In the genomic region with DNA sequence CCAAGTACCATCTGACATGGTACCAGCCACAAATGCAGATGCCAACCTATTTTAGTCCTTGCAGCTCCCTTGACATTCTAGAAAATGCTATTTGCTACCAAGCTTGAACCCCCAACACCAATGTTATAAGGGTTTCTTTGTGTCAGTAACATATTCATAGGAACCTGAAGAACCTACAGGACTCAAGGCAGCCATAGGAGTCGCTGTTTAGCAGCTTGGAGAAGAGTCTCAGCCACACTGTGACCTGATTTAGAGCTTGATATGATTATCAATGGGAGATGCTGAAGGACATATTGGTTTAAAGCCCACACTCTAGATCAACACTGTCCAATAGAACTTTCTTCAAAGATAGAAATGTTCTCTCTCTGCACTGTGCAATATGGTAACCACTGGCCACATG, we compare ENCODE assay signal across 18 cellular contexts. TPM values are rescaled to one million over a fixed set of nuclear protein-coding genes. Genes with fewer than 3 reads are reported as not detected.
A peak's percentile ranks its signal among the peaks of the same experiment; 100 is the strongest.
DNase-seq lines count a peak whose midpoint lies in the region; ATAC-seq and TF ChIP-seq lines count a peak whose summit lies in the region.
"Had no signal": no experiment of that assay in that cellular context is flagged by ENCODE, and none has a peak within 500 bp of the region (broad histone marks: within the 10 kb centered on the region; RNA-seq: fewer than 3 reads in every experiment).

No MANE protein-coding gene starts in this region.

- peak; percentile 22 for DNase-seq in A673 (ENCODE audit: low spot score)
- peak; percentile 15 for DNase-seq in PC-3
- no peak for DNase-seq in epithelial cell of proximal tubule (ENCODE audit: low read depth)
- DNase-seq in CD4-positive, alpha-beta T cell = no peak
- DNase-seq in HEK293T (ENCODE audit: extremely low spot score) = no peak
- DNase-seq: activated CD8-positive, alpha-beta memory T cell treated with anti-CD3 and anti-CD28 coated beads, Interleukin-2, amount 50 U/mL, for 4 hours; effector memory CD4-positive, alpha-beta T cell; GM23248; NCI-H2107; posterior cingulate gyrus; stimulated activated naive B cell treated with anti-CD40 and anti-IgM and Interleukin-4, amounts not matched to agents 10 μg/mL and 1 μg/mL and 100 μg/mL, for 72 hours had no signal

- POLR2A ChIA-PET in A673 (lab: Charles Lee; ENCODE audit: low non-redundant PET) = interaction anchor here (0.5 to 0.7 kb wide), 2 partner anchors 55 to 80 kb away, joined by 3 read pairs; no protein-coding TSS in a partner anchor
- POLR2A ChIA-PET in PC-3 (lab: Charles Lee; ENCODE audit: unreplicated experiment) = no interaction called here
- POLR2A ChIA-PET in CD4-positive, alpha-beta T cell (lab: Charles Lee) = no interaction called here
- POLR2A ChIA-PET in HEK293T (lab: Yijun Ruan, JAX) = no interaction called here

- H3K36me3 Mint-ChIP-seq in CD4-positive, alpha-beta T cell (ENCODE audit: low read depth) = no peaks in the 10 kb centered on the region
- H3K36me3 Mint-ChIP-seq: stimulated activated naive B cell treated with anti-CD40 and anti-IgM and Interleukin-4, amounts not matched to agents 10 μg/mL and 1 μg/mL and 100 μg/mL, for 72 hours had no signal

- H3K27ac Mint-ChIP-seq in CD4-positive, alpha-beta T cell = no peak overlapping the region
- H3K27ac Mint-ChIP-seq: stimulated activated naive B cell treated with anti-CD40 and anti-IgM and Interleukin-4, amounts not matched to agents 10 μg/mL and 1 μg/mL and 100 μg/mL, for 72 hours had no signal

- H3K9me3 ChIP-seq in A673 (ENCODE audit: low read depth, low read length, poor library complexity, severe bottlenecking) (no peaks in the 10 kb centered on the region), PC-3 (ENCODE audit: low read length) (no peaks in the 10 kb centered on the region)
- H3K9me3 ChIP-seq in CD4-positive, alpha-beta T cell (ENCODE audit: control insufficient read depth, low read length) = no peaks in the 10 kb centered on the region
- H3K9me3 ChIP-seq: BLaER1 treated with 17β-estradiol and CSF1 and Interleukin-3, amounts not matched to agents 10 nM and 100 nM had no signal

- no peak overlapping the region for H3K9ac ChIP-seq in PC-3 (ENCODE audit: low read length)
- H3K9ac ChIP-seq: BLaER1 treated with 17β-estradiol and CSF1 and Interleukin-3, amounts not matched to agents 10 nM and 100 nM; GM23248 had no signal

- no peak overlapping the region for H3K4me3 Mint-ChIP-seq in CD4-positive, alpha-beta T cell
- H3K4me3 Mint-ChIP-seq: stimulated activated naive B cell treated with anti-CD40 and anti-IgM and Interleukin-4, amounts not matched to agents 10 μg/mL and 1 μg/mL and 100 μg/mL, for 72 hours had no signal

- no peaks in the 10 kb centered on the region for H3K9me2 ChIP-seq in PC-3 (replicated peaks; ENCODE audit: low read length)

- H3K4me2 ChIP-seq in PC-3 (ENCODE audit: low read length) = no peak overlapping the region
- H3K4me2 ChIP-seq: BLaER1 treated with 17β-estradiol and CSF1 and Interleukin-3, amounts not matched to agents 10 nM and 100 nM; hepatocyte had no signal

- H2AFZ ChIP-seq in PC-3 (ENCODE audit: low read length) = no peak overlapping the region
- H2AFZ ChIP-seq: GM23248, hepatocyte had no signal

- H3K4me1 Mint-ChIP-seq in CD4-positive, alpha-beta T cell (ENCODE audit: low read depth) = no peaks in the 10 kb centered on the region

- H3K4me3 ChIP-seq in A673 (ENCODE audit: low read depth, low read length, poor library complexity, severe bottlenecking) = no peak overlapping the region
- H3K4me3 ChIP-seq in PC-3 (ENCODE audit: low read length) = no peak overlapping the region
- no peak overlapping the region for H3K4me3 ChIP-seq in epithelial cell of proximal tubule (ENCODE audit: low read depth, low read length)
- H3K4me3 ChIP-seq: BLaER1 treated with 17β-estradiol and CSF1 and Interleukin-3, amounts not matched to agents 10 nM and 100 nM; GM23248; hepatocyte; lung had no signal

- intact Hi-C loops in A673 (cut with micrococcal nuclease; ENCODE audit: unreplicated experiment) (no loop called here), PC-3 (cut with micrococcal nuclease) (no loop called here)
- intact Hi-C loops in CD4-positive, alpha-beta T cell (cut with DNase I, micrococcal nuclease) = no loop called here

- no peaks in the 10 kb centered on the region for H3K9me3 Mint-ChIP-seq in CD4-positive, alpha-beta T cell
- H3K9me3 Mint-ChIP-seq: stimulated activated naive B cell treated with anti-CD40 and anti-IgM and Interleukin-4, amounts not matched to agents 10 μg/mL and 1 μg/mL and 100 μg/mL, for 72 hours had no signal

- H4K20me1 ChIP-seq in PC-3 (ENCODE audit: low read length) = no peaks in the 10 kb centered on the region
- H4K20me1 ChIP-seq: BLaER1 treated with 17β-estradiol and CSF1 and Interleukin-3, amounts not matched to agents 10 nM and 100 nM had no signal

- H3K79me2 ChIP-seq in PC-3 (ENCODE audit: low read length) = no peaks in the 10 kb centered on the region
- H3K79me2 ChIP-seq: hepatocyte had no signal

- BruUV-seq in A673 (replicated peaks; lab: Mats Ljungman, UMichigan) (no TSS peak), PC-3 (replicated peaks; lab: Mats Ljungman, UMichigan) (no TSS peak)

- ATAC-seq in PC-3 (no peak), HG02840 (IDR thresholded peaks at IDR 0.05; ENCODE audit: low FRiP score, unreplicated experiment) (no peak), HG03108 (IDR thresholded peaks at IDR 0.05; ENCODE audit: unreplicated experiment) (no peak)
- no peak for ATAC-seq in CD4-positive, alpha-beta T cell (ENCODE audit: poor library complexity)
- ATAC-seq: stimulated activated naive B cell treated with anti-CD40 and anti-IgM and Interleukin-4, amounts not matched to agents 10 μg/mL and 1 μg/mL and 100 μg/mL, for 72 hours had no signal

- no peaks in the 10 kb centered on the region for H3K27me3 Mint-ChIP-seq in CD4-positive, alpha-beta T cell
- H3K27me3 Mint-ChIP-seq: stimulated activated naive B cell treated with anti-CD40 and anti-IgM and Interleukin-4, amounts not matched to agents 10 μg/mL and 1 μg/mL and 100 μg/mL, for 72 hours had no signal

- no peaks in the 10 kb centered on the region for H3K4me1 ChIP-seq in A673 (ENCODE audit: insufficient read depth, low read length, poor library complexity, severe bottlenecking)
- H3K4me1 ChIP-seq in PC-3 (ENCODE audit: insufficient read depth, low read length) = no peaks in the 10 kb centered on the region

- H3K36me3 ChIP-seq in A673 (ENCODE audit: insufficient read depth, low read length, poor library complexity, severe bottlenecking) (no peaks in the 10 kb centered on the region), PC-3 (ENCODE audit: low read depth, low read length) (no peaks in the 10 kb centered on the region)
- H3K36me3 ChIP-seq: BLaER1 treated with 17β-estradiol and CSF1 and Interleukin-3, amounts not matched to agents 10 nM and 100 nM had no signal

- H3K27ac ChIP-seq in A673 (ENCODE audit: low read depth, low read length, poor library complexity, severe bottlenecking) (no peak overlapping the region), PC-3 (ENCODE audit: low read length) (no peak overlapping the region)
- H3K27ac ChIP-seq in CD4-positive, alpha-beta T cell (ENCODE audit: low read depth, low read length) = no peak overlapping the region
- H3K27ac ChIP-seq: BLaER1 treated with 17β-estradiol and CSF1 and Interleukin-3, amounts not matched to agents 10 nM and 100 nM; GM23248; hepatocyte; RWPE1 had no signal

- H3F3A ChIP-seq in PC-3 (ENCODE audit: low read length, unreplicated experiment) = no peaks in the 10 kb centered on the region

- H3K27me3 ChIP-seq in A673 (replicated peaks; ENCODE audit: insufficient read depth, low read depth, low read length, poor library complexity) = no peaks in the 10 kb centered on the region
- no peaks in the 10 kb centered on the region for H3K27me3 ChIP-seq in PC-3 (ENCODE audit: low read length)
- no peaks in the 10 kb centered on the region for H3K27me3 ChIP-seq in CD4-positive, alpha-beta T cell (ENCODE audit: control insufficient read depth, insufficient read depth, low read length)
- H3K27me3 ChIP-seq: BLaER1 treated with 17β-estradiol and CSF1 and Interleukin-3, amounts not matched to agents 10 nM and 100 nM; hepatocyte had no signal

- CTCF ChIA-PET in A673 (lab: Charles Lee) (no interaction called here), PC-3 (lab: Charles Lee) (no interaction called here), HEK293T (lab: Yijun Ruan, JAX) (interaction anchor here (1.0 to 1.2 kb wide), 2 partner anchors 18 to 21 kb away, joined by 3 read pairs; no protein-coding TSS in a partner anchor)
- CTCF ChIA-PET in CD4-positive, alpha-beta T cell (lab: Charles Lee) = no interaction called here

- TF ChIP-seq CTCF in A673 (conservative IDR thresholded peaks at IDR 0.05; ENCODE audit: low read depth, low read length) (peak; percentile 63), GM12874 (IDR thresholded peaks at IDR 0.05; ENCODE audit: insufficient read depth, low read depth, low read length) (peak; percentile 23; the same call in 1 of the 2 replicates), PC-3 (conservative IDR thresholded peaks at IDR 0.05; ENCODE audit: low read depth, low read length) (peak; percentile 55), epithelial cell of proximal tubule (conservative IDR thresholded peaks at IDR 0.05; ENCODE audit: low read depth, low read length) (peak; percentile 43)
- no peak for TF ChIP-seq CTCF in CD4-positive, alpha-beta T cell (IDR thresholded peaks at IDR 0.05)

TF ChIP-seq in HEK293T, 16 proteins besides CTCF, POLR2A, EP300 and RAD21 (continues in another document):
- TF ChIP-seq BHLHE40 (IDR thresholded peaks at IDR 0.05; ENCODE audit: borderline replicate concordance) = no peak
- TF ChIP-seq SP1 (IDR thresholded peaks at IDR 0.05) = no peak
- TF ChIP-seq ZNF384 (IDR thresholded peaks at IDR 0.05) = no peak
- no peak for TF ChIP-seq ELF4 (IDR thresholded peaks at IDR 0.05)
- TF ChIP-seq FOXK2 (IDR thresholded peaks at IDR 0.05) = no peak
- TF ChIP-seq HDGF (IDR thresholded peaks at IDR 0.05; ENCODE audit: borderline replicate concordance) = no peak
- no peak for TF ChIP-seq FOXA1 (IDR thresholded peaks at IDR 0.05)
- TF ChIP-seq, protein P1, sequence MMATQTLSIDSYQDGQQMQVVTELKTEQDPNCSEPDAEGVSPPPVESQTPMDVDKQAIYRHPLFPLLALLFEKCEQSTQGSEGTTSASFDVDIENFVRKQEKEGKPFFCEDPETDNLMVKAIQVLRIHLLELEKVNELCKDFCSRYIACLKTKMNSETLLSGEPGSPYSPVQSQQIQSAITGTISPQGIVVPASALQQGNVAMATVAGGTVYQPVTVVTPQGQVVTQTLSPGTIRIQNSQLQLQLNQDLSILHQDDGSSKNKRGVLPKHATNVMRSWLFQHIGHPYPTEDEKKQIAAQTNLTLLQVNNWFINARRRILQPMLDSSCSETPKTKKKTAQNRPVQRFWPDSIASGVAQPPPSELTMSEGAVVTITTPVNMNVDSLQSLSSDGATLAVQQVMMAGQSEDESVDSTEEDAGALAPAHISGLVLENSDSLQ (IDR thresholded peaks at IDR 0.05) = no peak
- TF ChIP-seq LEF1 (IDR thresholded peaks at IDR 0.05; ENCODE audit: borderline replicate concordance) = no peak
- no peak for TF ChIP-seq CTBP1 (IDR thresholded peaks at IDR 0.05; ENCODE audit: borderline replicate concordance)
- no peak for TF ChIP-seq SUZ12 (IDR thresholded peaks at IDR 0.05)
- TF ChIP-seq L3MBTL2 (conservative IDR thresholded peaks at IDR 0.05) = no peak

RNA-seq across cellular contexts. Expression of gene ZFR, which starts 6.4 kb away (rescaled TPM):
- 104 and 110 TPM in 2 replicates for total RNA-seq in A673 (2021)
- total RNA-seq in PC-3 (2014; rRNA removed) = 68.3 and 85.1 TPM in 2 replicates
- total RNA-seq in epithelial cell of proximal tubule = 38.6 and 54.7 TPM in 2 replicates
- 10 to 100 TPM; 58.8 to 61.0 TPM for total RNA-seq in CD4-positive, alpha-beta T cell

Comparison
In these comparisons a context has a peak if more than half of its experiments do, and no peak if none do; other contexts are left out.
1. DNase-seq: peak in A673 (single experiment) and PC-3 (single experiment); none in epithelial cell of proximal tubule (single experiment), CD4-positive, alpha-beta T cell (0 of 10) and HEK293T (single experiment).